8 cellular contexts compared by ENCODE assay signal in genomic region chr17:46190763-46191162, GRCh38. TPM values are rescaled to one million over a fixed set of nuclear protein-coding genes. Genes with fewer than 3 reads are reported as not detected.
A peak's percentile ranks its signal among the peaks of the same experiment; 100 is the strongest.
DNase-seq lines count a peak whose midpoint lies in the region; ATAC-seq, FAIRE-seq and TF ChIP-seq lines count a peak whose summit lies in the region.

No MANE protein-coding gene starts in this region.

- H3K9me3 ChIP-seq in kidney (ENCODE audit: control insufficient read depth in 1 of 2, low read length in 2 of 2): no peaks in the 10 kb centered on the region
- no peaks in the 10 kb centered on the region for H3K9me3 ChIP-seq in thymus (ENCODE audit: control insufficient read depth)

- no peaks in the 10 kb centered on the region for H3K9me3 Mint-ChIP-seq in activated T-cell treated with anti-CD3 and anti-CD28 coated beads, Interleukin-2, amount 50 U/mL, for 72 hours

- H3K4me3 ChIP-seq in kidney (ENCODE audit: low read length in 2 of 2) (peak overlapping the region; percentile 93 to 98), thymus (ENCODE audit: low read length) (peak overlapping the region; percentile 67)

- no peak for FAIRE-seq in kidney (lab: Jason Lieb, UNC)

- H3K36me3 ChIP-seq in kidney (ENCODE audit: control insufficient read depth in 1 of 2, insufficient read depth in 2 of 2, low read length in 2 of 2): no peaks in the 10 kb centered on the region
- no peaks in the 10 kb centered on the region for H3K36me3 ChIP-seq in thymus (ENCODE audit: control insufficient read depth, insufficient read depth)

- no peak for TF ChIP-seq CTCF in kidney (IDR thresholded peaks at IDR 0.05; ENCODE audit: borderline replicate concordance, extremely low read depth, insufficient read depth)

- H3K4me1 ChIP-seq in kidney (ENCODE audit: control insufficient read depth in 1 of 2, insufficient read depth in 1 of 2, low read depth in 1 of 2, low read length in 2 of 2): peaks cover 25 to 27% of the 10 kb centered on the region in 2 donors
- H3K4me1 ChIP-seq in thymus (ENCODE audit: control insufficient read depth, insufficient read depth, low read length): peaks cover 26% of the 10 kb centered on the region

- H3K27ac Mint-ChIP-seq in activated T-cell treated with anti-CD3 and anti-CD28 coated beads, Interleukin-2, amount 50 U/mL, for 72 hours: peak overlapping the region; percentile 97

- no peak for ATAC-seq in activated T-cell treated with anti-CD3 and anti-CD28 coated beads, Interleukin-2, amount 50 U/mL, for 72 hours (replicated peaks in 1 of 2)
- no peak for ATAC-seq in GM18861 (IDR thresholded peaks at IDR 0.05; ENCODE audit: unreplicated experiment)
- ATAC-seq in HG02870 (IDR thresholded peaks at IDR 0.05; ENCODE audit: unreplicated experiment): no peak

- peaks cover 6 to 7% of the 10 kb centered on the region in 2 donors for H3K36me3 Mint-ChIP-seq in activated T-cell treated with anti-CD3 and anti-CD28 coated beads, Interleukin-2, amount 50 U/mL, for 72 hours (ENCODE audit: insufficient read depth in 2 of 2)

- H3K27ac ChIP-seq in angular gyrus (ENCODE audit: low read depth, low read length) (peak overlapping the region; percentile 99), kidney (ENCODE audit: low read depth in 2 of 2, low read length in 2 of 2) (peak overlapping the region; percentile 25 to 98), thymus (ENCODE audit: low read depth) (no peak overlapping the region)

- no peaks in the 10 kb centered on the region for H3K27me3 ChIP-seq in thymus (ENCODE audit: control insufficient read depth, insufficient read depth)

- no peaks in the 10 kb centered on the region for H3K27me3 Mint-ChIP-seq in activated T-cell treated with anti-CD3 and anti-CD28 coated beads, Interleukin-2, amount 50 U/mL, for 72 hours (ENCODE audit: low read depth)

- H3K4me1 Mint-ChIP-seq in activated T-cell treated with anti-CD3 and anti-CD28 coated beads, Interleukin-2, amount 50 U/mL, for 72 hours (ENCODE audit: low read depth): peaks cover 68% of the 10 kb centered on the region

- DNase-seq in activated T-cell treated with anti-CD3 and anti-CD28 coated beads, Interleukin-2, amount 50 U/mL, for 72 hours: no peak
- DNase-seq in activated T-cell treated with anti-CD3 and anti-CD28 coated beads, Interleukin-2, amount 50 U/mL, for 48 hours: no peak
- DNase-seq in kidney: no peak
- DNase-seq in DMS 273 (lab: John Stamatoyannopoulos, UW; ENCODE audit: unreplicated experiment): no peak

- peak overlapping the region; percentile 92 to 100 for H3K4me3 Mint-ChIP-seq in activated T-cell treated with anti-CD3 and anti-CD28 coated beads, Interleukin-2, amount 50 U/mL, for 72 hours

- peak overlapping the region; percentile 19 to 92 for H3K9ac ChIP-seq in kidney (ENCODE audit: low read length in 2 of 2)

- intact Hi-C loops in kidney (cut with DNase I): no loop called here

- WGBS in thymus: 50% methylated on average over 4 of the region's 4 CpGs

RNA-seq across cellular contexts. Expression of gene KANSL1, which starts 2.5 kb away (rescaled TPM):
- 100 to 1,000 TPM in 1 of 2 donors, 10 to 100 TPM in 1; 73.5 to 130 TPM for total RNA-seq in activated T-cell treated with anti-CD3 and anti-CD28 coated beads, Interleukin-2, amount 50 U/mL, for 72 hours
- total RNA-seq in kidney: 97.3 TPM
- polyA plus RNA-seq in kidney (ENCODE audit: insufficient read depth, low read depth, low replicate concordance) (13.7 TPM), thymus (22.3 TPM)
